19 cellular contexts compared by ENCODE assay signal in the genomic region with DNA sequence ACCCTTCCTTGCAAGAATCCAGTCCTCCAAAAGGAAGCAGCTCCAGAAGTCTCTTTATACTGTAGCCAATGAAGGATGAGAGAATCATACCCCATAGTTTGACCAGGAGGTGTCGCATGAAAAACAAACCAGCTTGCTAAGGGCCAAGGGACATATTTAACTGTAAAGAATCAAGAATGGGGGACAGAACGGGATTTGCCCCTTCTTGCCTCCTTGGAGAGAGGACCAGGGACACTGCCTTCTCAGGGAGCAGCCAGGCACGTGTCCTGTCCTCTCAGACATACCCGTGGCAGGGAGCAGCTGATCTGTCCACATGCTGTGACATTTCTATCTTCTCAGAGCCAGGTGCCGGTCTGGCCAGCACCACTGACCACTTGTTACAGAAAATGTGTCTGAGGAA. TPM values are rescaled to one million over a fixed set of nuclear protein-coding genes. Genes with fewer than 3 reads are reported as not detected.
DNase-seq lines count a peak whose midpoint lies in the region; ATAC-seq and TF ChIP-seq lines count a peak whose summit lies in the region.
"Had no signal": no experiment of that assay in that cellular context is flagged by ENCODE, and none has a peak within 500 bp of the region (broad histone marks: within the 10 kb centered on the region; RNA-seq: fewer than 3 reads in every experiment).

No MANE protein-coding gene starts in this region.

- no peak overlapping the region for H3K4me3 Mint-ChIP-seq in brain
- no peak overlapping the region for H3K4me3 Mint-ChIP-seq in Calu3 (ENCODE audit: low read depth, unreplicated experiment)
- H3K4me3 Mint-ChIP-seq: activated CD8-positive, alpha-beta T cell treated with anti-CD3 and anti-CD28 coated beads, Interleukin-2, amount 10 ng/mL, durations not matched to agents 7 days and 5 days; activated T-helper 17 cell treated with anti-CD3 and anti-CD28 coated beads, Interleukin-2, amount 50 U/mL, for 72 hours; natural killer cell had no signal

- H3K4me3 ChIP-seq in suprapubic skin (no peak overlapping the region), lower leg skin (ENCODE audit: low read depth, poor library complexity, severe bottlenecking) (no peak overlapping the region)
- H3K4me3 ChIP-seq: left ventricle myocardium inferior, upper lobe of right lung had no signal

- H3K4me1 Mint-ChIP-seq in brain (peaks cover 11% of the 10 kb centered on the region), Calu3 (ENCODE audit: low read depth, unreplicated experiment) (no peaks in the 10 kb centered on the region)
- H3K4me1 Mint-ChIP-seq: activated T-helper 17 cell treated with anti-CD3 and anti-CD28 coated beads, Interleukin-2, amount 50 U/mL, for 72 hours; natural killer cell had no signal

- H3K27ac Mint-ChIP-seq in brain, result peak overlapping the region in 3 of 5 experiments; percentile 42 to 82 (median 50)
- no peak overlapping the region for H3K27ac Mint-ChIP-seq in Calu3 (ENCODE audit: unreplicated experiment)
- H3K27ac Mint-ChIP-seq: activated CD8-positive, alpha-beta T cell treated with anti-CD3 and anti-CD28 coated beads, Interleukin-2, amount 10 ng/mL, durations not matched to agents 7 days and 5 days; activated T-helper 17 cell treated with anti-CD3 and anti-CD28 coated beads, Interleukin-2, amount 50 U/mL, for 72 hours; natural killer cell had no signal

- H3K27ac ChIP-seq in suprapubic skin, result peak overlapping the region; percentile 8
- H3K27ac ChIP-seq: left ventricle myocardium inferior, upper lobe of right lung had no signal

- 69% methylated on average over 5 of the region's 5 CpGs for WGBS in suprapubic skin
- WGBS in lower leg skin, 2 donors, result 74 to 75% methylated on average over 5 of the region's 5 CpGs

- H3K27me3 Mint-ChIP-seq in brain (peaks cover 31% of the 10 kb centered on the region), Calu3 (ENCODE audit: unreplicated experiment) (peaks cover 25% of the 10 kb centered on the region)

- no TSS peak for BruUV-seq in Calu3 (replicated peaks; lab: Mats Ljungman, UMichigan)

- TF ChIP-seq POLR2A in suprapubic skin (IDR thresholded peaks at IDR 0.05) (no peak), lower leg skin (IDR thresholded peaks at IDR 0.05) (no peak), erythroblast (IDR thresholded peaks at IDR 0.05; ENCODE audit: low read length) (no peak)

- H3K9me3 ChIP-seq in suprapubic skin, result no peaks in the 10 kb centered on the region
- H3K9me3 ChIP-seq: BE2C, left ventricle myocardium inferior, upper lobe of right lung had no signal

- H3K36me3 ChIP-seq in suprapubic skin, result no peaks in the 10 kb centered on the region
- H3K36me3 ChIP-seq: left ventricle myocardium inferior, upper lobe of right lung had no signal

- H3K9me3 Mint-ChIP-seq in brain (no peaks in the 10 kb centered on the region), Calu3 (ENCODE audit: low read depth, unreplicated experiment) (no peaks in the 10 kb centered on the region)
- H3K9me3 Mint-ChIP-seq: activated T-helper 17 cell treated with anti-CD3 and anti-CD28 coated beads, Interleukin-2, amount 50 U/mL, for 72 hours; natural killer cell had no signal

- ATAC-seq in GM21526 (IDR thresholded peaks at IDR 0.05; ENCODE audit: low FRiP score, unreplicated experiment), result no peak
- ATAC-seq: activated CD8-positive, alpha-beta T cell treated with anti-CD3 and anti-CD28 coated beads, Interleukin-2, amount 10 ng/mL, durations not matched to agents 7 days and 5 days; activated T-helper 17 cell treated with anti-CD3 and anti-CD28 coated beads, Interleukin-2, amount 50 U/mL, for 72 hours; esophagus mucosa; natural killer cell; upper lobe of right lung had no signal

- peak; percentile 1 for DNase-seq in NCI-H460 (ENCODE audit: extremely low read depth, low read depth)
- DNase-seq in islet precursor cell, result peak; percentile 42
- DNase-seq in suprapubic skin (ENCODE audit: low spot score in 2 of 2), result no peak
- no peak for DNase-seq in Calu3
- DNase-seq in lower leg skin (ENCODE audit: low spot score in 2 of 2), result no peak
- DNase-seq in erythroblast (lab: John Stamatoyannopoulos, UW), result no peak
- DNase-seq: activated CD8-positive, alpha-beta T cell treated with anti-CD3 and anti-CD28 coated beads, Interleukin-2, amount 10 ng/mL, durations not matched to agents 7 days and 5 days; amniotic stem cell; BE2C; DMS53; GOT3; left ventricle myocardium inferior; natural killer cell; stimulated activated CD4-positive, alpha-beta T cell treated with anti-CD3 and anti-CD28 coated beads, Interleukin-2, amount 100 ng/mL, for 24 hours; upper lobe of right lung had no signal

- intact Hi-C loops in Calu3 (cut with micrococcal nuclease; ENCODE audit: unreplicated experiment) (no loop called here), lower leg skin (cut with DNase I; ENCODE audit: low total_unique reads) (no loop called here)

- no peak for TF ChIP-seq CTCF in brain (conservative IDR thresholded peaks at IDR 0.05)
- TF ChIP-seq CTCF in suprapubic skin (IDR thresholded peaks at IDR 0.05), result no peak
- no peak for TF ChIP-seq CTCF in Calu3 (IDR thresholded peaks at IDR 0.05; ENCODE audit: unreplicated experiment)
- no peak for TF ChIP-seq CTCF in lower leg skin (IDR thresholded peaks at IDR 0.05)

- CTCF ChIA-PET in Calu3 (lab: Charles Lee), result no interaction called here

- H3K4me1 ChIP-seq in suprapubic skin, result no peaks in the 10 kb centered on the region
- H3K4me1 ChIP-seq: left ventricle myocardium inferior, upper lobe of right lung had no signal

- no peak for TF ChIP-seq EP300 in suprapubic skin (IDR thresholded peaks at IDR 0.05)

- peaks cover 2% of the 10 kb centered on the region for H3K27me3 ChIP-seq in suprapubic skin
- H3K27me3 ChIP-seq: BE2C had no signal

- H3K36me3 Mint-ChIP-seq in brain (no peaks in the 10 kb centered on the region), Calu3 (ENCODE audit: insufficient read depth, unreplicated experiment) (no peaks in the 10 kb centered on the region)
- H3K36me3 Mint-ChIP-seq: natural killer cell had no signal

RNA-seq across cellular contexts. Expression of a gene that starts 11.7 kb away (rescaled TPM):
- 0.27 and 0.35 TPM in 2 replicates for total RNA-seq in NCI-H460 (2014; rRNA removed; shearing (Covaris generic))
- 0.31 and 0.41 TPM in 2 replicates for polyA plus RNA-seq in NCI-H460 (2014; cell fraction: nucleus; rRNA removed)
- 34.8 TPM for polyA plus RNA-seq in brain (ENCODE audit: insufficient read depth, low read depth, low replicate concordance)
- total RNA-seq in suprapubic skin (10 to 100 TPM in 1 of 4 donors, 1 to 10 TPM in 3; 3.6 to 16.2 (median 6.4) TPM), Calu3 (2022) (0.07 TPM in 1 of 2 replicates, not detected in the other), lower leg skin (10 to 100 TPM in 1 of 4 donors, 1 to 10 TPM in 3; 4.1 to 13.1 (median 5.4) TPM)

Comparison
In these comparisons a context has a peak if more than half of its experiments do, and no peak if none do; other contexts are left out.
1. DNase-seq: peak in NCI-H460 (single experiment) and islet precursor cell (single experiment); none in suprapubic skin (0 of 2), Calu3 (single experiment), lower leg skin (0 of 2) and erythroblast (0 of 2).